9 cellular contexts compared by ENCODE assay signal in genomic region chr4:165328101-165328425, GRCh38. TPM values are rescaled to one million over a fixed set of nuclear protein-coding genes. Genes with fewer than 3 reads are reported as not detected.
DNase-seq lines count a peak whose midpoint lies in the region; ATAC-seq and TF ChIP-seq lines count a peak whose summit lies in the region.
"Had no signal": no experiment of that assay in that cellular context is flagged by ENCODE, and none has a peak within 500 bp of the region (broad histone marks: within the 10 kb centered on the region; RNA-seq: fewer than 3 reads in every experiment).

No MANE protein-coding gene starts in this region.

- H3K9me3 ChIP-seq in iPS-20b (ENCODE audit: insufficient read depth, low read depth, low read length): no peaks in the 10 kb centered on the region
- H3K9me3 ChIP-seq in thyroid gland: no peaks in the 10 kb centered on the region

- ATAC-seq in SK-N-SH treated with all-trans-retinoic acid at 6 μM for 48 hours (peak; percentile 0), HG02798 (IDR thresholded peaks at IDR 0.05; ENCODE audit: poor library complexity, unreplicated experiment) (no peak)

- H3K9ac ChIP-seq in iPS-20b (ENCODE audit: low read depth, low read length): peak overlapping the region; percentile 96

- intact Hi-C loops in thyroid gland (cut with DNase I): loop anchor here (5.0 to 10.0 kb wide), 2 partner anchors 123 to 216 kb away; partner anchors contain the start of genes KLHL2 and TMEM192

- H3K4me1 ChIP-seq in iPS-20b (ENCODE audit: insufficient read depth, low read length): peaks cover 31% of the 10 kb centered on the region
- H3K4me1 ChIP-seq in thyroid gland: peaks cover 6 to 11% of the 10 kb centered on the region in 2 donors

- TF ChIP-seq POLR2A in thyroid gland (IDR thresholded peaks at IDR 0.05): no peak

- 1% methylated on average over 7 of the region's 7 CpGs for WGBS in thyroid gland, 2 donors

- no peaks in the 10 kb centered on the region for H3K27me3 ChIP-seq in iPS-20b (ENCODE audit: insufficient read depth, low read length)
- H3K27me3 ChIP-seq in thyroid gland: no peaks in the 10 kb centered on the region

- DNase-seq in NCI-H82 (lab: John Stamatoyannopoulos, UW): peak; percentile 46
- DNase-seq in NCI-H82 treated with DMSO at 0.1 percent for 48 hours (lab: John Stamatoyannopoulos, UW; ENCODE audit: unreplicated experiment): no peak
- no peak for DNase-seq in thyroid gland
- no peak for DNase-seq in hepatic stellate cell (ENCODE audit: low spot score)
- no peak for DNase-seq in EL
- DNase-seq: activated CD4-positive, alpha-beta memory T cell treated with anti-CD3 and anti-CD28 coated beads, Interleukin-2, amount 10 ng/mL, durations not matched to agents 7 days and 5 days had no signal

- H3K36me3 ChIP-seq in iPS-20b (ENCODE audit: insufficient read depth, low read depth, low read length): peaks cover 30% of the 10 kb centered on the region
- no peaks in the 10 kb centered on the region for H3K36me3 ChIP-seq in thyroid gland

- H3K4me3 ChIP-seq in iPS-20b (ENCODE audit: low read length) (peak overlapping the region; percentile 95), thyroid gland (replicated peaks in 1 of 3) (peak overlapping the region; percentile 54 to 88 (median 59))

- H3K27ac ChIP-seq in iPS-20b (ENCODE audit: low read length): peak overlapping the region; percentile 84
- H3K27ac ChIP-seq in thyroid gland: peak overlapping the region in 1 of 3 donors; percentile 65

- no peak for TF ChIP-seq CTCF in thyroid gland (IDR thresholded peaks at IDR 0.05)

TF ChIP-seq in SK-N-SH treated with all-trans-retinoic acid at 6 μM for 48 hours, 23 proteins besides CTCF, POLR2A, EP300 and RAD21:
- no peak for TF ChIP-seq ESRRG (CRISPR knock-in tag; IDR thresholded peaks at IDR 0.05)
- TF ChIP-seq ZFP3 (CRISPR knock-in tag; IDR thresholded peaks at IDR 0.05): peak; percentile 97

RNA-seq across cellular contexts. Expression of gene MSMO1, which starts 0.6 kb away (rescaled TPM):
- 10 to 100 TPM; 27.7 to 39.7 (median 32.7) TPM for total RNA-seq in thyroid gland

RNA-seq across cellular contexts. Expression of gene CPE, which starts 50.7 kb away (rescaled TPM):
- 100 to 1,000 TPM; 159 to 334 (median 309) TPM for total RNA-seq in thyroid gland
- total RNA-seq: activated CD4-positive, alpha-beta memory T cell treated with anti-CD3 and anti-CD28 coated beads, Interleukin-2, amount 10 ng/mL, durations not matched to agents 7 days and 5 days had no signal
